Comparison of ENCODE assay signal across 8 cellular contexts in genomic region chr21:17793675-17794123, GRCh38. TPM values are rescaled to one million over a fixed set of nuclear protein-coding genes. Genes with fewer than 3 reads are reported as not detected.
DNase-seq lines count a peak whose midpoint lies in the region; ATAC-seq, FAIRE-seq and TF ChIP-seq lines count a peak whose summit lies in the region.

No MANE protein-coding gene starts in this region.

- peak; percentile 47 for FAIRE-seq in islet of Langerhans (lab: Jason Lieb, UNC)

- H3K4me3 Mint-ChIP-seq in chondrocyte (ENCODE audit: unreplicated experiment) = no peak overlapping the region

- peak overlapping the region; percentile 99 for H3K27ac ChIP-seq in SU-DHL-6 (ENCODE audit: low read depth, low read length)

- H3F3A ChIP-seq in SU-DHL-6 (ENCODE audit: insufficient read depth) = peaks cover 86% of the 10 kb centered on the region

- H3K4me3 ChIP-seq in SU-DHL-6 (ENCODE audit: insufficient read depth, low read length, poor library complexity, severe bottlenecking) = peak overlapping the region; percentile 54

- H3K36me3 ChIP-seq in SU-DHL-6 (ENCODE audit: low read length) = peaks cover 14% of the 10 kb centered on the region; the same call in 1 of the 2 replicates

- peak overlapping the region; percentile 95 for H3K4me2 ChIP-seq in SU-DHL-6 (ENCODE audit: low read depth, low read length, poor library complexity, severe bottlenecking)

- peak; percentile 65 for ATAC-seq in HG02870 (IDR thresholded peaks at IDR 0.05; ENCODE audit: unreplicated experiment)

- H2AFZ ChIP-seq in SU-DHL-6 (ENCODE audit: low read depth, low read length, severe bottlenecking) = no peak overlapping the region

- no peaks in the 10 kb centered on the region for H3K4me1 Mint-ChIP-seq in chondrocyte (ENCODE audit: low read depth)

- no peaks in the 10 kb centered on the region for H3K27me3 Mint-ChIP-seq in chondrocyte (ENCODE audit: low read depth)

- no peak overlapping the region for H3K27ac Mint-ChIP-seq in chondrocyte (ENCODE audit: unreplicated experiment)

- no peaks in the 10 kb centered on the region for H3K27me3 ChIP-seq in SU-DHL-6 (ENCODE audit: low read length)

- no peak for TF ChIP-seq CTCF in SU-DHL-6 (IDR thresholded peaks at IDR 0.05; ENCODE audit: insufficient read depth, low read length, poor library complexity, severe bottlenecking)
- no peak for TF ChIP-seq CTCF in chondrocyte (IDR thresholded peaks at IDR 0.05)

- H3K36me3 Mint-ChIP-seq in chondrocyte (ENCODE audit: low read depth) = peaks cover 10% of the 10 kb centered on the region

- H3K79me2 ChIP-seq in SU-DHL-6 (ENCODE audit: insufficient read depth, low read length) = peaks cover 73% of the 10 kb centered on the region

- no peaks in the 10 kb centered on the region for H3K9me3 ChIP-seq in SU-DHL-6 (ENCODE audit: insufficient read depth, low read length)

- peak overlapping the region; percentile 56 for H3K9ac ChIP-seq in SU-DHL-6 (ENCODE audit: low read length)

- H4K20me1 ChIP-seq in SU-DHL-6 (ENCODE audit: low read depth, low read length) = no peaks in the 10 kb centered on the region

- no peaks in the 10 kb centered on the region for H3K9me3 Mint-ChIP-seq in chondrocyte (ENCODE audit: low read depth)

- DNase-seq in NOMO-1 (lab: John Stamatoyannopoulos, UW; ENCODE audit: unreplicated experiment in 2 of 2) = peak; percentile 11 to 40
- no peak for DNase-seq in NOMO-1 treated with dmso at 0.1 percent for 144 hours (lab: John Stamatoyannopoulos, UW; ENCODE audit: unreplicated experiment)
- no peak for DNase-seq in hepatic stellate cell (ENCODE audit: low spot score)
- DNase-seq in chondrocyte (ENCODE audit: low spot score) = no peak
- no peak for DNase-seq in stimulated activated CD4-positive, alpha-beta T cell treated with anti-CD3 and anti-CD28 coated beads, Interleukin-2, amount 100 ng/mL, for 48 hours

- no peaks in the 10 kb centered on the region for H3K9me2 ChIP-seq in SU-DHL-6 (replicated peaks; ENCODE audit: insufficient read depth, low read length)

RNA-seq across cellular contexts. Expression of gene C21orf91, which starts 25.5 kb away (rescaled TPM):
- 10.4 to 15.1 TPM (median 12.9 TPM) in 3 replicates for total RNA-seq in chondrocyte

Comparison
In these comparisons a context has a peak if more than half of its experiments do, and no peak if none do; other contexts are left out.
1. DNase-seq: peak in NOMO-1 (2 of 2); none in NOMO-1 treated with dmso at 0.1 percent for 144 hours (single experiment), hepatic stellate cell (single experiment), chondrocyte (single experiment) and stimulated activated CD4-positive, alpha-beta T cell treated with anti-CD3 and anti-CD28 coated beads, Interleukin-2, amount 100 ng/mL, for 48 hours (0 of 2).